Comparison of ENCODE assay signal across 2 cellular contexts in the genomic region with DNA sequence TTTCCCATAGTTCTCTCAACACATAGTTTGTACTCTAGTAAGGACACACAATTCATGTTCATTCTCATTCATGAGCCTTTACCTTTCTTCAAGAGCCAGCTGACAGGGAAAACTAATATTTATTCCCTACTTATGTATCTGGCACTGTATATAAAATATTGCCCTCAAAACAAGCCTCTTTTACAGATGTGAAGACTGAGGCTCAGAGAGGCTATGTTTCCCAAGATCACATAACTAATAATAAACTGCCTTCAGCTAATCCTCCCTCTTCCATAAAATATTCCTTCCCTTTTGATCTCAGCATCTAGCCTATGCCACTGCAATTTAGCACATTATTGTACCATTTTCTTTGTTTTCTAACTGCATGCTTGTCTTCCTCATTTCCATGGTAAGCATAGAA.
A peak's percentile ranks its signal among the peaks of the same experiment; 100 is the strongest.
TF ChIP-seq lines count a peak whose summit lies in the region.

No MANE protein-coding gene starts in this region.

TF ChIP-seq in K562, 482 proteins besides CTCF, POLR2A, EP300 and RAD21:
- peak; percentile 48 for TF ChIP-seq RBM25 (IDR thresholded peaks at IDR 0.05; ENCODE audit: low read depth, low read length, severe bottlenecking)
- no peak for TF ChIP-seq NR2C1 (IDR thresholded peaks at IDR 0.05)
- no peak for TF ChIP-seq NR2C1 (tag; IDR thresholded peaks at IDR 0.05)
- TF ChIP-seq, protein P1, sequence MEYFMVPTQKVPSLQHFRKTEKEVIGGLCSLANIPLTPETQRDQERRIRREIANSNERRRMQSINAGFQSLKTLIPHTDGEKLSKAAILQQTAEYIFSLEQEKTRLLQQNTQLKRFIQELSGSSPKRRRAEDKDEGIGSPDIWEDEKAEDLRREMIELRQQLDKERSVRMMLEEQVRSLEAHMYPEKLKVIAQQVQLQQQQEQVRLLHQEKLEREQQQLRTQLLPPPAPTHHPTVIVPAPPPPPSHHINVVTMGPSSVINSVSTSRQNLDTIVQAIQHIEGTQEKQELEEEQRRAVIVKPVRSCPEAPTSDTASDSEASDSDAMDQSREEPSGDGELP (CRISPR knock-in tag; IDR thresholded peaks at IDR 0.05; ENCODE audit: borderline replicate concordance) = no peak
- no peak for TF ChIP-seq ZNF384 (IDR thresholded peaks at IDR 0.05; ENCODE audit: low read depth, low read length)
TF ChIP-seq in K562: peak in this region for 1.

TF ChIP-seq in liver, 16 proteins besides CTCF, POLR2A, EP300 and RAD21:
- TF ChIP-seq NR2F2 (IDR thresholded peaks at IDR 0.05) (peak; percentile 11), JUND (IDR thresholded peaks at IDR 0.05) (peak in 1 of 2 donors; percentile 63), EGR1 (IDR thresholded peaks at IDR 0.05; ENCODE audit: low read depth in 2 of 2) (peak in 1 of 2 donors; percentile 44)
- TF ChIP-seq, protein P2, sequence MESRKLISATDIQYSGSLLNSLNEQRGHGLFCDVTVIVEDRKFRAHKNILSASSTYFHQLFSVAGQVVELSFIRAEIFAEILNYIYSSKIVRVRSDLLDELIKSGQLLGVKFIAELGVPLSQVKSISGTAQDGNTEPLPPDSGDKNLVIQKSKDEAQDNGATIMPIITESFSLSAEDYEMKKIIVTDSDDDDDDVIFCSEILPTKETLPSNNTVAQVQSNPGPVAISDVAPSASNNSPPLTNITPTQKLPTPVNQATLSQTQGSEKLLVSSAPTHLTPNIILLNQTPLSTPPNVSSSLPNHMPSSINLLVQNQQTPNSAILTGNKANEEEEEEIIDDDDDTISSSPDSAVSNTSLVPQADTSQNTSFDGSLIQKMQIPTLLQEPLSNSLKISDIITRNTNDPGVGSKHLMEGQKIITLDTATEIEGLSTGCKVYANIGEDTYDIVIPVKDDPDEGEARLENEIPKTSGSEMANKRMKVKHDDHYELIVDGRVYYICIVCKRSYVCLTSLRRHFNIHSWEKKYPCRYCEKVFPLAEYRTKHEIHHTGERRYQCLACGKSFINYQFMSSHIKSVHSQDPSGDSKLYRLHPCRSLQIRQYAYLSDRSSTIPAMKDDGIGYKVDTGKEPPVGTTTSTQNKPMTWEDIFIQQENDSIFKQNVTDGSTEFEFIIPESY (IDR thresholded peaks at IDR 0.05) = no peak
